17 cellular contexts compared by ENCODE assay signal in the genomic region with DNA sequence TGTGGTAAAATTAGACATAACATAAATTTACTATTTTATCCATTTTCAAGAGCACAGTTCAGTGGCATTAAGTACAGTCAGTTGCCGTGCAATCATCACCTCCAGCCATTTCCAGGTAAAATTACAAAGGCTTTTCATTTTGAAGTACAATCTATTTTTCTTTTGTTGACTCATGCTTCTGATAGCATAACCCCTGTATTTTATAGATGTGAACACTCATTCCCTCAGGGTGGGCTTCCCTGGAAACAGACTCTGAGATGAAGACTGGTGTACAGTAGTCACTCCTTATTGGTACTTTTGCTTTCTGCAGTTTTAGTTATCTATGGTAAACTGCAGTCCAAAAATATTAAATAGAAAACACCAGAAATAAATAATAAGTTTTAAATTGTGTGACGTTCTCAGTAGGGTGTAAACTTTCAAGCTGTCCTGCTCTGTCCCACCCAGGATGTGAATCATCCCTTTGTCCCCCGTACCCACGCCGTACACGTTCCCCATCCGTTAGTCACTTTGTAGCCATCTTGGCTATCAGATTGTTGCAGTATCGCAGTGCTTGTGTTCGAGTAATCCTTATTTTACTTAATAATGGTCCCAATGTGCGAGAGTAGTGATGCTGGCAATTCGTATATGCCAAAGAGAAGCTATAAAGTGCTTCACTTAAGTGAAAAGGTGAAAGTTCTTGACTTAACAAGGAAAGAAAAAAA. TPM values are rescaled to one million over a fixed set of nuclear protein-coding genes. Genes with fewer than 3 reads are reported as not detected.
A peak's percentile ranks its signal among the peaks of the same experiment; 100 is the strongest.
DNase-seq lines count a peak whose midpoint lies in the region; ATAC-seq and TF ChIP-seq lines count a peak whose summit lies in the region.
"Had no signal": no experiment of that assay in that cellular context is flagged by ENCODE, and none has a peak within 500 bp of the region (broad histone marks: within the 10 kb centered on the region; RNA-seq: fewer than 3 reads in every experiment).

No MANE protein-coding gene starts in this region.

- H3K4me3 Mint-ChIP-seq in osteocyte (ENCODE audit: unreplicated experiment), result peak overlapping the region; percentile 7
- H3K4me3 Mint-ChIP-seq: CD4-positive, alpha-beta T cell had no signal

- 76 to 85% (median 77%) methylated on average over 11 of the region's 11 CpGs for WGBS in psoas muscle, 3 donors
- WGBS in stomach, 5 donors, result 79 to 85% (median 80%) methylated on average over 11 of the region's 11 CpGs

- peak; percentile 15 for TF ChIP-seq POLR2A in HCT116 (IDR thresholded peaks at IDR 0.05; ENCODE audit: borderline replicate concordance, extremely low read depth, insufficient read depth, insufficient read length)
- no peak for TF ChIP-seq POLR2A in stomach (IDR thresholded peaks at IDR 0.05)

- BruUV-seq in HCT116 (replicated peaks; lab: Mats Ljungman, UMichigan) (no TSS peak), PC-9 (replicated peaks; lab: Mats Ljungman, UMichigan) (no TSS peak)

- peaks cover 41 to 80% of the 10 kb centered on the region in 2 experiments for H3K4me1 ChIP-seq in HCT116 (ENCODE audit: control insufficient read depth in 1 of 2, insufficient read depth in 2 of 2, low read length in 2 of 2)
- peaks cover 19% of the 10 kb centered on the region for H3K4me1 ChIP-seq in PC-9 (replicated peaks; ENCODE audit: insufficient read depth)
- no peaks in the 10 kb centered on the region for H3K4me1 ChIP-seq in psoas muscle
- H3K4me1 ChIP-seq in stomach, result no peaks in the 10 kb centered on the region
- H3K4me1 ChIP-seq: colonic mucosa had no signal

- H3K79me2 ChIP-seq in HCT116 (ENCODE audit: insufficient read depth, low read length) (no peaks in the 10 kb centered on the region), PC-9 (ENCODE audit: low read depth) (no peaks in the 10 kb centered on the region)

- no peaks in the 10 kb centered on the region; the same call in 1 of the 2 replicates for H3F3A ChIP-seq in PC-9 (ENCODE audit: insufficient read depth, low read depth)

- RAD21 ChIA-PET in HCT116 (lab: Charles Lee; ENCODE audit: low non-redundant PET in 1 of 2, low total read pairs in 2 of 2, uncharacterized antibody in 2 of 2, unreplicated experiment in 2 of 2), result no interaction called here

- TF ChIP-seq EP300 in stomach (IDR thresholded peaks at IDR 0.05), result no peak

- H3K27me3 ChIP-seq in HCT116 (ENCODE audit: insufficient read depth, low read length) (no peaks in the 10 kb centered on the region), PC-9 (ENCODE audit: insufficient read depth, low read depth) (no peaks in the 10 kb centered on the region), psoas muscle (ENCODE audit: insufficient read depth in 3 of 3, low read length in 2 of 3) (no peaks in the 10 kb centered on the region), stomach (no peaks in the 10 kb centered on the region)
- H3K27me3 ChIP-seq: colonic mucosa had no signal

- H3K4me2 ChIP-seq in HCT116 (ENCODE audit: low read length) (peak overlapping the region; percentile 81), PC-9 (peak overlapping the region; percentile 65)

- peak overlapping the region; percentile 68 for H3K9ac ChIP-seq in HCT116 (ENCODE audit: low read length)

- ATAC-seq in HCT116 (peak; percentile 83), psoas muscle (no peak)
- ATAC-seq: activated naive CD4-positive, alpha-beta T cell treated with anti-CD3 and anti-CD28 coated beads, Interleukin-2, amount 50 U/mL, for 72 hours had no signal

- H3K4me3 ChIP-seq in HCT116 (replicated peaks in 1 of 2; ENCODE audit: low read depth in 1 of 2, low read length in 2 of 2), result peak overlapping the region; percentile 12 to 55
- peak overlapping the region; percentile 39; the same call in 1 of the 2 replicates for H3K4me3 ChIP-seq in PC-9
- H3K4me3 ChIP-seq in psoas muscle, result no peak overlapping the region
- no peak overlapping the region for H3K4me3 ChIP-seq in stomach
- H3K4me3 ChIP-seq: colonic mucosa had no signal

- CTCF ChIA-PET in HCT116 (lab: Charles Lee), result no interaction called here
- CTCF ChIA-PET in PC-9 (lab: Charles Lee), result no interaction called here

- DNase-seq in HCT116 (ENCODE audit: low read depth, low spot score) (peak; percentile 91), PC-9 (peak; percentile 20 to 56), osteocyte (ENCODE audit: extremely low spot score, unreplicated experiment) (no peak), psoas muscle (no peak), stomach (no peak), islet precursor cell (no peak)
- DNase-seq in activated naive CD4-positive, alpha-beta T cell treated with anti-CD3 and anti-CD28 coated beads, Interleukin-2, amount 50 U/mL, for 16 hours, result no peak
- DNase-seq: CD4-positive, alpha-beta T cell; colonic mucosa; mesendoderm; NCI-H1092; NCI-H510A; occipital lobe; SIG-M5; stimulated activated CD4-positive, alpha-beta T cell treated with anti-CD3 and anti-CD28 coated beads, Interleukin-12 subunit alpha, Interleukin-12 subunit beta, amount 100 ng/mL, for 4 hours had no signal

- no peaks in the 10 kb centered on the region for H3K9me3 Mint-ChIP-seq in osteocyte (ENCODE audit: unreplicated experiment)
- H3K9me3 Mint-ChIP-seq: CD4-positive, alpha-beta T cell had no signal

- intact Hi-C loops in HCT116 (cut with micrococcal nuclease) (loop anchor here (2.0 kb wide), 1 partner anchor 73 kb away; a partner anchor contains a TSS), PC-9 (cut with micrococcal nuclease; ENCODE audit: unreplicated experiment) (loop anchor here (5.0 kb wide), 1 partner anchor 39 kb away; a partner anchor contains a TSS), psoas muscle (cut with DNase I) (no loop called here), stomach (cut with DNase I; ENCODE audit: low total_unique reads) (no loop called here)

- POLR2A ChIA-PET in HCT116 (lab: Charles Lee), result no interaction called here
- POLR2A ChIA-PET in PC-9 (lab: Charles Lee; ENCODE audit: unreplicated experiment), result no interaction called here

- peaks cover 3% of the 10 kb centered on the region for H3K36me3 Mint-ChIP-seq in osteocyte (ENCODE audit: unreplicated experiment)

- peak overlapping the region; percentile 27 for H3K27ac Mint-ChIP-seq in osteocyte (ENCODE audit: unreplicated experiment)
- H3K27ac Mint-ChIP-seq: CD4-positive, alpha-beta T cell had no signal

- H3K27me3 Mint-ChIP-seq in osteocyte (ENCODE audit: unreplicated experiment), result no peaks in the 10 kb centered on the region
- H3K27me3 Mint-ChIP-seq: CD4-positive, alpha-beta T cell had no signal

- no peaks in the 10 kb centered on the region for H3K9me3 ChIP-seq in HCT116 (ENCODE audit: control insufficient read depth in 1 of 2, insufficient read depth in 1 of 2, low read depth in 1 of 2, low read length in 2 of 2)
- no peaks in the 10 kb centered on the region for H3K9me3 ChIP-seq in PC-9 (ENCODE audit: insufficient read depth, low read depth)
- no peaks in the 10 kb centered on the region for H3K9me3 ChIP-seq in psoas muscle
- no peaks in the 10 kb centered on the region for H3K9me3 ChIP-seq in stomach
- H3K9me3 ChIP-seq: colonic mucosa had no signal

- H3K9me2 ChIP-seq in HCT116 (ENCODE audit: insufficient read depth) (no peaks in the 10 kb centered on the region), PC-9 (ENCODE audit: insufficient read depth) (no peaks in the 10 kb centered on the region)

- H3K4me1 Mint-ChIP-seq in osteocyte (ENCODE audit: unreplicated experiment), result peaks cover 32% of the 10 kb centered on the region

- H3K36me3 ChIP-seq in HCT116 (ENCODE audit: control insufficient read depth in 1 of 2, insufficient read depth in 2 of 2, low read length in 2 of 2) (no peaks in the 10 kb centered on the region), PC-9 (ENCODE audit: low read depth) (no peaks in the 10 kb centered on the region), psoas muscle (ENCODE audit: insufficient read depth in 1 of 2, low read depth in 1 of 2) (no peaks in the 10 kb centered on the region), stomach (no peaks in the 10 kb centered on the region)
- H3K36me3 ChIP-seq: colonic mucosa had no signal

- peak overlapping the region; percentile 33 for H2AFZ ChIP-seq in HCT116 (ENCODE audit: low read depth, low read length, poor library complexity, severe bottlenecking)
- peak overlapping the region; percentile 74 for H2AFZ ChIP-seq in PC-9

- TF ChIP-seq CTCF in HCT116 (IDR thresholded peaks at IDR 0.05 in 2 of 3, conservative IDR thresholded peaks at IDR 0.05 in 1 of 3; ENCODE audit: borderline replicate concordance in 1 of 3, insufficient read depth in 1 of 3, low read depth in 2 of 3, low read length in 2 of 3), result no peak
- no peak for TF ChIP-seq CTCF in PC-9 (conservative IDR thresholded peaks at IDR 0.05)
- no peak for TF ChIP-seq CTCF in osteocyte (IDR thresholded peaks at IDR 0.05)
- no peak for TF ChIP-seq CTCF in psoas muscle (IDR thresholded peaks at IDR 0.05)
- no peak for TF ChIP-seq CTCF in stomach (IDR thresholded peaks at IDR 0.05)

- H3K27ac ChIP-seq in HCT116 (ENCODE audit: low read depth, low read length), result peak overlapping the region; percentile 82
- H3K27ac ChIP-seq in PC-9, result peak overlapping the region; percentile 62
- H3K27ac ChIP-seq in cingulate gyrus (ENCODE audit: low read depth, low read length), result peak overlapping the region; percentile 8
- no peak overlapping the region for H3K27ac ChIP-seq in psoas muscle
- no peak overlapping the region for H3K27ac ChIP-seq in stomach
- H3K27ac ChIP-seq: colonic mucosa had no signal

- TF ChIP-seq RAD21 in HCT116 (IDR thresholded peaks at IDR 0.05; ENCODE audit: low read depth), result no peak

- no peaks in the 10 kb centered on the region for H4K20me1 ChIP-seq in HCT116 (ENCODE audit: insufficient read depth)
- H4K20me1 ChIP-seq in PC-9 (ENCODE audit: insufficient read depth), result no peaks in the 10 kb centered on the region

TF ChIP-seq in HCT116, 20 proteins besides CTCF, POLR2A, EP300 and RAD21 (continues in another document):
- peak; percentile 59 for TF ChIP-seq POLR2AphosphoS5 (IDR thresholded peaks at IDR 0.05; ENCODE audit: low read depth, low read length)

RNA-seq across cellular contexts. Expression of a gene that starts 41.1 kb away (rescaled TPM):
- 43.8 TPM for total RNA-seq in HCT116 (2021; ENCODE audit: unreplicated experiment)
- 13.1 and 19.2 TPM in 2 replicates for polyA plus RNA-seq in HCT116 (2012)
- 17.0 and 22.9 TPM in 2 replicates for total RNA-seq in PC-9 (2021)
- total RNA-seq in osteocyte, result 53.6 and 63.3 TPM in 2 replicates
- 10 to 100 TPM in 2 of 4 donors, 1 to 10 TPM in 2; 5.1 to 16.9 (median 8.7) TPM for total RNA-seq in psoas muscle
- 1 to 10 TPM; 2.6 to 7.9 (median 5.5) TPM for polyA plus RNA-seq in psoas muscle
- 100 to 1,000 TPM in 2 of 5 donors, 10 to 100 TPM in 3; 29.3 to 121 (median 61.6) TPM for total RNA-seq in stomach
- 10 to 100 TPM; 14.2 to 24.0 (median 18.4) TPM for polyA plus RNA-seq in stomach

Comparison
In these comparisons a context has a peak if more than half of its experiments do, and no peak if none do; other contexts are left out.
1. DNase-seq: peak in HCT116 (single experiment) and PC-9 (2 of 2); none in osteocyte (single experiment), activated naive CD4-positive, alpha-beta T cell treated with anti-CD3 and anti-CD28 coated beads, Interleukin-2, amount 50 U/mL, for 16 hours (single experiment), psoas muscle (0 of 2), stomach (single experiment) and islet precursor cell (single experiment).
2. H3K27ac ChIP-seq: peak in HCT116 (single experiment), PC-9 (single experiment) and cingulate gyrus (single experiment); none in psoas muscle (single experiment) and stomach (0 of 5).
3. H3K4me3 ChIP-seq: peak in HCT116 (2 of 2) and PC-9 (single experiment); none in psoas muscle (single experiment) and stomach (0 of 4).
4. intact Hi-C loops: an anchor here in HCT116 (2.0 kb wide) and PC-9 (5.0 kb wide); none called in psoas muscle and stomach.